In the genomic region with DNA sequence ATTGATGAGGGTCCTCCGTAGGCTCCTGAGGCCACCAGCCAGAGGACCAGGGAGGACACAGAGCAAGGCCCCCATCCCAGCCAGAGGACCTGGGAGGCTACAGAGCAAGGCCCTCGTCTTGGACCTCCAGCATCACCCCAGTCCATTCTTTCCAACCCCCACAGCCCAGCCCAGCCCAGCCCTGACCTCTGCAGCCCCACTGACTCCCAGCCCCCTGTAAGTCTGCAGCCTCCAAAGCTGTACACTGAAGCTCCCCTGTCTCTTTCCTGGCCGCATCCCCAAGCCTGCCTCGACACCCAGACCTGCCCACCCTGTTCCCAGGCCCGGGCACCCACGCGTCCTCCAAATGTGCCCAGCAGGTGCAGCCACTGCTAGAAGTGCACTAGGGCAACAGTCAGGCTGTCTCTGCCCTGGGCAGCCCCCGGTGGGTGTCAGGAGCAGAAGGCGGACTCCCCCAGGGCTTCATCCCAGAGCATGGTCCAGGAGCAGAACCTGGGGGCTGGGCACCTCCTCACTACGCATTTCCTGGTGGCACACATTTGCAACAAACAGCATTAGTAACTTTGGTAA, we compare ENCODE assay signal across 1 cellular context.
TF ChIP-seq lines count a peak whose summit lies in the region.

No MANE protein-coding gene starts in this region.

TF ChIP-seq in K562, 482 proteins besides CTCF, POLR2A, EP300 and RAD21:
- TF ChIP-seq POLR2G (IDR thresholded peaks at IDR 0.05; ENCODE audit: low read depth, low read length) (peak; percentile 2; the same call in 1 of the 2 replicates), MXI1 (IDR thresholded peaks at IDR 0.05; ENCODE audit: low read depth, low read length) (no peak)
